14 cellular contexts compared by ENCODE assay signal in genomic region chr19:49793561-49793840, GRCh38. TPM values are rescaled to one million over a fixed set of nuclear protein-coding genes. Genes with fewer than 3 reads are reported as not detected.
DNase-seq lines count a peak whose midpoint lies in the region; ATAC-seq, FAIRE-seq and TF ChIP-seq lines count a peak whose summit lies in the region.
"Had no signal": no experiment of that assay in that cellular context is flagged by ENCODE, and none has a peak within 500 bp of the region (broad histone marks: within the 10 kb centered on the region; RNA-seq: fewer than 3 reads in every experiment).

No MANE protein-coding gene starts in this region.

- H3K4me3 ChIP-seq in A549 (no peak overlapping the region), foreskin fibroblast (ENCODE audit: low read depth in 1 of 2, low read length in 2 of 2) (no peak overlapping the region)
- H3K4me3 ChIP-seq: ascending aorta, SK-N-MC had no signal

- DNase-seq in A549 (ENCODE audit: low read depth in 1 of 2, low spot score in 1 of 2) (peak in 1 of 2 experiments; percentile 42), EH (ENCODE audit: low read depth) (peak; percentile 68), SW480 (ENCODE audit: low spot score) (peak; percentile 38), foreskin fibroblast (peak; percentile 70 to 74), NCI-H510A treated with DMSO at 0.1 percent for 48 hours (lab: John Stamatoyannopoulos, UW) (no peak), omental fat pad (ENCODE audit: low spot score) (no peak), KG1 (lab: John Stamatoyannopoulos, UW) (no peak)
- DNase-seq: activated CD4-positive, alpha-beta T cell treated with anti-CD3 and anti-CD28 coated beads, Interleukin-2, amount 50 U/mL, for 4 hours; NCI-H1417 treated with DMSO at 0.1 percent for 48 hours; NCI-H748 treated with DMSO at 0.1 percent for 48 hours had no signal

- H3K9me3 ChIP-seq in A549 = no peaks in the 10 kb centered on the region
- H3K9me3 ChIP-seq: ascending aorta had no signal

- no peak for FAIRE-seq in A549 (lab: Jason Lieb, UNC)

- H3K4me1 ChIP-seq in A549 = peaks cover 5% of the 10 kb centered on the region; the same call in 1 of the 3 replicates
- H3K4me1 ChIP-seq: ascending aorta, parathyroid adenoma had no signal

- ATAC-seq in A549 = peak; percentile 30 to 49; a peak in 5 of 6 replicates
- ATAC-seq in omental fat pad (ENCODE audit: low FRiP score) = no peak
- ATAC-seq in HG03108 (IDR thresholded peaks at IDR 0.05; ENCODE audit: unreplicated experiment) = no peak

- TF ChIP-seq EP300 in A549 (IDR thresholded peaks at IDR 0.05) = no peak

- H3K4me2 ChIP-seq in A549 = no peak overlapping the region

- no peak for TF ChIP-seq POLR2A in A549 (IDR thresholded peaks at IDR 0.05; ENCODE audit: low read length)

- TF ChIP-seq CTCF in A549 (IDR thresholded peaks at IDR 0.05) (no peak), foreskin fibroblast (IDR thresholded peaks at IDR 0.05; ENCODE audit: low read depth, low read length) (no peak), omental fat pad (IDR thresholded peaks at IDR 0.05) (no peak)

- CTCF ChIA-PET in A549 (lab: Yijun Ruan, JAX) = interaction anchor here (1.5 kb wide), 1 partner anchor 76 kb away, joined by 6 read pairs; no protein-coding TSS in a partner anchor

- TF ChIP-seq RAD21 in A549 (conservative IDR thresholded peaks at IDR 0.05 in 1 of 2, IDR thresholded peaks at IDR 0.05 in 1 of 2) = no peak

- peak overlapping the region in 1 of 2 experiments; percentile 0; a peak in 1 of 6 replicates for H3K27ac ChIP-seq in A549
- H3K27ac ChIP-seq: ascending aorta, parathyroid adenoma, SK-N-MC had no signal

- POLR2A ChIA-PET in A549 (lab: Yijun Ruan, JAX) = no interaction called here

- WGBS in A549 (ENCODE audit: missing lambda C conversion rate) = 67% methylated on average over 6 of the region's 6 CpGs

TF ChIP-seq in A549, 52 proteins besides CTCF, POLR2A, EP300 and RAD21:
- TF ChIP-seq E2F6 (IDR thresholded peaks at IDR 0.05; ENCODE audit: borderline replicate concordance, low read depth) = no peak
- TF ChIP-seq CBX8 (IDR thresholded peaks at IDR 0.05) = no peak
- TF ChIP-seq FOSL2 (IDR thresholded peaks at IDR 0.05) = no peak
- peak; percentile 60; the same call in 1 of the 2 replicates for TF ChIP-seq FOSL2 (CRISPR knock-in tag; IDR thresholded peaks at IDR 0.05)
- no peak for TF ChIP-seq POLR2AphosphoS2 (conservative IDR thresholded peaks at IDR 0.05; ENCODE audit: low read length)
- no peak for TF ChIP-seq ATOH8 (CRISPR knock-in tag; IDR thresholded peaks at IDR 0.05; ENCODE audit: low read depth)

RNA-seq across cellular contexts. Expression of gene FUZ, which starts 19.6 kb away (rescaled TPM):
- polyA plus RNA-seq in A549 (2011; rRNA removed) = 12.5 and 14.5 TPM in 2 replicates
- polyA plus RNA-seq in A549 (2012; cell fraction: cytosol; rRNA removed) = 12.7 and 18.9 TPM in 2 replicates
- polyA plus RNA-seq in A549 (2012; cell fraction: nucleus; rRNA removed) = 21.9 and 26.7 TPM in 2 replicates
- polyA plus RNA-seq in A549 (2017; fragmentation: RNase III; extraction: RNeasy Plus Mini Kit Qiagen cat#74134 plus additional on column Dnase treatment) = 15.9 to 23.7 TPM (median 21.7 TPM) in 3 replicates
- polyA minus RNA-seq in A549 (2011; rRNA and poly(A)+ RNA removed) = 7.7 and 9.9 TPM in 2 replicates
- 10 to 100 TPM; 10.2 to 20.3 (median 17.0) TPM for total RNA-seq in omental fat pad

RNA-seq across cellular contexts. Expression of gene MED25, which starts 24.6 kb away (rescaled TPM):
- 20.4 and 27.1 TPM in 2 replicates for polyA plus RNA-seq in A549 (2011; rRNA removed)
- polyA plus RNA-seq in A549 (2012; cell fraction: cytosol; rRNA removed) = 50.8 and 56.5 TPM in 2 replicates
- 106 and 124 TPM in 2 replicates for polyA plus RNA-seq in A549 (2012; cell fraction: nucleus; rRNA removed)
- polyA plus RNA-seq in A549 (2017; fragmentation: RNase III; extraction: RNeasy Plus Mini Kit Qiagen cat#74134 plus additional on column Dnase treatment) = 36.4 to 41.6 TPM (median 40.1 TPM) in 3 replicates
- polyA minus RNA-seq in A549 (2011; rRNA and poly(A)+ RNA removed) = 37.2 and 52.2 TPM in 2 replicates
- 10 to 100 TPM; 14.4 to 32.2 (median 19.6) TPM for total RNA-seq in omental fat pad

RNA-seq across cellular contexts. Expression of gene AP2A1, which starts 26.7 kb away (rescaled TPM):
- 36.6 and 41.6 TPM in 2 replicates for polyA plus RNA-seq in A549 (2011; rRNA removed)
- 68.6 and 83.9 TPM in 2 replicates for polyA plus RNA-seq in A549 (2012; cell fraction: cytosol; rRNA removed)
- 133 and 183 TPM in 2 replicates for polyA plus RNA-seq in A549 (2012; cell fraction: nucleus; rRNA removed)
- polyA plus RNA-seq in A549 (2017; fragmentation: RNase III; extraction: RNeasy Plus Mini Kit Qiagen cat#74134 plus additional on column Dnase treatment) = 53.4 to 62.1 TPM (median 58.6 TPM) in 3 replicates
- polyA minus RNA-seq in A549 (2011; rRNA and poly(A)+ RNA removed) = 58.4 and 76.3 TPM in 2 replicates
- total RNA-seq in omental fat pad = 10 to 100 TPM; 63.9 to 88.0 (median 72.4) TPM

RNA-seq across cellular contexts. Expression of gene TSKS, which starts 30.4 kb away (rescaled TPM):
- polyA plus RNA-seq in A549 (2011; rRNA removed) = not detected in 2 replicates
- 0.03 TPM in 1 of 2 replicates, not detected in the other for polyA plus RNA-seq in A549 (2012; cell fraction: cytosol; rRNA removed)
- 0.06 TPM in 1 of 2 replicates, not detected in the other for polyA plus RNA-seq in A549 (2012; cell fraction: nucleus; rRNA removed)
- polyA plus RNA-seq in A549 (2017; fragmentation: RNase III; extraction: RNeasy Plus Mini Kit Qiagen cat#74134 plus additional on column Dnase treatment) = not detected in 3 replicates
- polyA minus RNA-seq in A549 (2011; rRNA and poly(A)+ RNA removed) = not detected in 2 replicates
- 10 to 100 TPM in 1 of 4 donors, under 1 TPM in 3; 0.36 to 14.2 (median 0.44) TPM for total RNA-seq in omental fat pad
- total RNA-seq: ascending aorta had no signal

RNA-seq across cellular contexts. Expression of gene PTOV1, which starts 57.5 kb away (rescaled TPM):
- polyA plus RNA-seq in A549 (2011; rRNA removed) (27.7 and 41.2 TPM in 2 replicates), A549 (2017; fragmentation: RNase III; extraction: RNeasy Plus Mini Kit Qiagen cat#74134 plus additional on column Dnase treatment) (119 to 153 TPM (median 147 TPM) in 3 replicates)
- polyA plus RNA-seq in A549 (2012; cell fraction: cytosol; rRNA removed) = 111 and 150 TPM in 2 replicates
- 235 and 351 TPM in 2 replicates for polyA plus RNA-seq in A549 (2012; cell fraction: nucleus; rRNA removed)
- polyA minus RNA-seq in A549 (2011; rRNA and poly(A)+ RNA removed) = 60.2 and 109 TPM in 2 replicates
- 10 to 100 TPM; 37.3 to 64.8 (median 58.1) TPM for total RNA-seq in omental fat pad

Comparison
In these comparisons a context has a peak if more than half of its experiments do, and no peak if none do; other contexts are left out.
1. ATAC-seq: peak in A549 (2 of 2); none in omental fat pad (single experiment) and HG03108 (single experiment).
2. DNase-seq: peak in EH (single experiment), SW480 (single experiment) and foreskin fibroblast (2 of 2); none in NCI-H510A treated with DMSO at 0.1 percent for 48 hours (single experiment), omental fat pad (single experiment) and KG1 (single experiment).